In the genomic region with DNA sequence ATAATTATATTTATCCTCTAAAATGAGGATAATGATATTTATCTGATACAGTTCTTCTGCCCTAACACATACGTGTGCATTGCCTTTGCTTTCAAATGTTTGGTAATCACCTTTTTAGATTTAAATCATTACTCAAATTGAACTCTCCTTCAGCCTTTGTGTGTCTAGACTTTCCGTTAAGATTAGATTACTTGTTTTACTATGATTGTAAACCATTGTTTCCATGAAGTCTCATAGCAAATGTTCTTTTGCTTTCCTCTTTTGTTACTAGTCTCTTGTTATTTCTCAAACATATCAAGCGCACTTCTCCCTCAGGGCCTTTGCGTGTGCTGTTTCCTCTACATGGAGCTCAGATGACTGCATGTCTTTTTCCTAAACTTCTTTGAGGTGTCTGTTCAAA, we compare ENCODE assay signal across 24 cellular contexts.
"Had no signal": no experiment of that assay in that cellular context is flagged by ENCODE, and none has a peak within 500 bp of the region (broad histone marks: within the 10 kb centered on the region; RNA-seq: fewer than 3 reads in every experiment).

No MANE protein-coding gene starts in this region.

- H3K27ac Mint-ChIP-seq: brain, natural killer cell, neural progenitor cell, type B pancreatic cell had no signal

- H3K36me3 Mint-ChIP-seq: natural killer cell had no signal

- ATAC-seq: gastroesophageal sphincter, natural killer cell, psoas muscle had no signal

- H3K9me3 Mint-ChIP-seq: activated naive CD4-positive, alpha-beta T cell treated with anti-CD3 and anti-CD28 coated beads, Interleukin-2, amount 50 U/mL, for 72 hours; brain; natural killer cell; type B pancreatic cell had no signal

- H3K4me3 Mint-ChIP-seq: brain, natural killer cell, neural progenitor cell, type B pancreatic cell had no signal

- DNase-seq: activated CD4-positive, alpha-beta T cell treated with anti-CD3 and anti-CD28 coated beads for 4 hours; activated CD4-positive, CD25-positive, alpha-beta regulatory T cell; activated CD8-positive, alpha-beta memory T cell treated with anti-CD3 and anti-CD28 coated beads for 24 hours; activated gamma-delta T cell treated with Interleukin-2 at 50 U/mL for 16 hours; adrenal gland; aorta; cortex of kidney; islet precursor cell; left ventricle myocardium inferior; mesendoderm; natural killer cell; occipital lobe; psoas muscle; sigmoid colon; small intestine; stimulated activated CD4-positive, alpha-beta T cell treated with anti-CD3 and anti-CD28 coated beads, Interleukin-2, amount 100 ng/mL, for 24 hours; stimulated activated naive CD4-positive, alpha-beta T cell treated with Interleukin-2 at 50 U/mL for 16 hours; T-helper 1 cell; uterus had no signal

- H3K27me3 Mint-ChIP-seq: brain, type B pancreatic cell had no signal
